Comparison of ENCODE assay signal across 31 cellular contexts in genomic region chr1:110223581-110223980, GRCh38.
"Had no signal": no experiment of that assay in that cellular context is flagged by ENCODE, and none has a peak within 500 bp of the region (broad histone marks: within the 10 kb centered on the region; RNA-seq: fewer than 3 reads in every experiment).

No MANE protein-coding gene starts in this region.

- H3K27ac Mint-ChIP-seq: naive thymus-derived CD4-positive, alpha-beta T cell; natural killer cell; nephron; neural progenitor cell; progenitor cell of endocrine pancreas; stimulated activated effector memory CD8-positive, alpha-beta T cell treated with anti-CD3 and anti-CD28 coated beads, Interleukin-12 subunit alpha, Interleukin-12 subunit beta, amount 100 ng/mL, for 72 hours; stimulated activated naive CD8-positive, alpha-beta T cell treated with anti-CD3 and anti-CD28 coated beads, Interleukin-15, amount 100 ng/mL, for 72 hours; type B pancreatic cell had no signal

- H2AFZ ChIP-seq: neural progenitor cell, parathyroid adenoma had no signal

- DNase-seq: naive thymus-derived CD4-positive, alpha-beta T cell; natural killer cell; nucleus accumbens; ovary; posterior cingulate gyrus; psoas muscle; right cardiac atrium; right lobe of liver; sigmoid colon; stimulated activated CD4-positive, alpha-beta T cell treated with anti-CD3 and anti-CD28 coated beads, Interleukin-15, amount 100 ng/mL, for 24 hours; stimulated activated CD4-positive, alpha-beta T cell treated with anti-CD3 and anti-CD28 coated beads, Interleukin-2, amount 100 ng/mL, for 24 hours; stimulated activated CD4-positive, alpha-beta T cell treated with anti-CD3 and anti-CD28 coated beads, Interleukin-2, amount 100 ng/mL, for 48 hours; stimulated activated CD4-positive, alpha-beta T cell treated with anti-CD3 and anti-CD28 coated beads, Interleukin-4, amount 100 ng/mL, for 24 hours; stimulated activated naive CD4-positive, alpha-beta T cell; stimulated activated naive CD8-positive, alpha-beta T cell treated with anti-CD3 and anti-CD28 coated beads, Interleukin-15, amount 100 ng/mL, for 72 hours; stimulated activated naive CD8-positive, alpha-beta T cell treated with anti-CD3 and anti-CD28 coated beads, Interleukin-15, Interleukin-2, amounts not matched to agents 100 U/mL and 50 U/mL, for 24 hours; substantia nigra; testis; tibial artery; transverse colon; upper lobe of right lung; uterus had no signal

- ATAC-seq: naive thymus-derived CD4-positive, alpha-beta T cell; natural killer cell; psoas muscle; right cardiac atrium; right lobe of liver; stimulated activated effector memory CD8-positive, alpha-beta T cell treated with anti-CD3 and anti-CD28 coated beads, Interleukin-12 subunit alpha, Interleukin-12 subunit beta, amount 100 ng/mL, for 72 hours; stimulated activated naive CD8-positive, alpha-beta T cell treated with anti-CD3 and anti-CD28 coated beads, Interleukin-15, amount 100 ng/mL, for 72 hours; stimulated activated naive CD8-positive, alpha-beta T cell treated with anti-CD3 and anti-CD28 coated beads, Interleukin-15, Interleukin-2, amounts not matched to agents 100 U/mL and 50 U/mL, for 24 hours; upper lobe of right lung had no signal

- H3K9ac ChIP-seq: neural progenitor cell, parathyroid adenoma had no signal

- H3K36me3 Mint-ChIP-seq: natural killer cell, neural progenitor cell, type B pancreatic cell had no signal

- H3K27me3 ChIP-seq: neural progenitor cell, neutrophil, ovary, right lobe of liver, sigmoid colon, suprapubic skin, testis, tibial artery, transverse colon, upper lobe of right lung, uterus had no signal

- H3K9me3 ChIP-seq: neutrophil, ovary, psoas muscle, right lobe of liver, sigmoid colon, suprapubic skin, testis, tibial artery, transverse colon, upper lobe of right lung, uterus had no signal

- H3K4me1 Mint-ChIP-seq: natural killer cell; stimulated activated naive CD8-positive, alpha-beta T cell treated with anti-CD3 and anti-CD28 coated beads, Interleukin-15, amount 100 ng/mL, for 72 hours had no signal

- H3K9me3 Mint-ChIP-seq: naive thymus-derived CD4-positive, alpha-beta T cell; natural killer cell; nephron; neural progenitor cell; stimulated activated effector memory CD8-positive, alpha-beta T cell treated with anti-CD3 and anti-CD28 coated beads, Interleukin-12 subunit alpha, Interleukin-12 subunit beta, amount 100 ng/mL, for 72 hours; stimulated activated naive CD8-positive, alpha-beta T cell treated with anti-CD3 and anti-CD28 coated beads, Interleukin-15, amount 100 ng/mL, for 72 hours; type B pancreatic cell had no signal

- H3K36me3 ChIP-seq: neural progenitor cell, ovary, right lobe of liver, transverse colon, uterus had no signal

- H3K4me2 ChIP-seq: neural progenitor cell had no signal

- H3K27me3 Mint-ChIP-seq: naive thymus-derived CD4-positive, alpha-beta T cell; stimulated activated naive CD8-positive, alpha-beta T cell treated with anti-CD3 and anti-CD28 coated beads, Interleukin-15, amount 100 ng/mL, for 72 hours had no signal

- H3K27ac ChIP-seq: neural progenitor cell, neutrophil, ovary, parathyroid adenoma, psoas muscle, right lobe of liver, sigmoid colon, suprapubic skin, testis, tibial artery, transverse colon, upper lobe of right lung, uterus had no signal

- H3K4me3 Mint-ChIP-seq: naive thymus-derived CD4-positive, alpha-beta T cell; natural killer cell; nephron; neural progenitor cell; stimulated activated effector memory CD8-positive, alpha-beta T cell treated with anti-CD3 and anti-CD28 coated beads, Interleukin-12 subunit alpha, Interleukin-12 subunit beta, amount 100 ng/mL, for 72 hours; stimulated activated naive CD8-positive, alpha-beta T cell treated with anti-CD3 and anti-CD28 coated beads, Interleukin-15, amount 100 ng/mL, for 72 hours; type B pancreatic cell had no signal

- H3K4me1 ChIP-seq: neural progenitor cell, parathyroid adenoma, psoas muscle, right lobe of liver, sigmoid colon, testis, transverse colon, upper lobe of right lung, uterus had no signal

- FAIRE-seq: small intestine had no signal

- H3K4me3 ChIP-seq: neural progenitor cell, ovary, psoas muscle, right lobe of liver, sigmoid colon, suprapubic skin, testis, tibial artery, transverse colon, upper lobe of right lung, uterus had no signal
